Comparison of ENCODE assay signal across 8 cellular contexts in the genomic region with DNA sequence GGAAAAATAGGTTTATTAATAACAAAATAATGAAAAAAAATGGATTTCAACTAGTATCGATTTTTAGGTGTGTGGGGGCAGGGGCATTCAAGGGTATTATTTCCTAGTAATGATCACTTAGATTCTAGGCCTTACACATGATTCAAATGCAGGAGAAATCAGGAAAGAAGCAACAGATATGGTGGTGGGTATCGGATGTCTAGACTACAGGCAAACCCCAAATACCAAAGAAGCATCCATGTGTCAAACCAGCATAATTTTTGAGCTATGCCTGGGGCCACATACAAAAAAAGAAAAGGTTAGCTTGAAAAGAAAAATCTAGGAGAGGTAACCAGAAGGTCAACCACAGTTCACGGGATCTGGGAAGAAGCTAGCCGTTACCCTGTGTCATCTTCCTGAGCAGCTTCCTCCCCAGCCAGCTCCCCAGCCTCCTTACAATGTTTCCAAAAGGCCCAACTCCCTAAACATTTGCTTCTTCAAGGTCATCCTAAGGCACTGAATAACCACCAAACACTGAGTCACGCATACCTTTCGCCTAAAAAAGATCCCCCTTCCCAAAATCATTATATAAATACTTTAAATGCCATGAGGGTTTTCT. TPM values are rescaled to one million over a fixed set of nuclear protein-coding genes. Genes with fewer than 3 reads are reported as not detected.
A peak's percentile ranks its signal among the peaks of the same experiment; 100 is the strongest.
DNase-seq lines count a peak whose midpoint lies in the region; ATAC-seq, FAIRE-seq and TF ChIP-seq lines count a peak whose summit lies in the region.

No MANE protein-coding gene starts in this region.

- TF ChIP-seq EP300 in upper lobe of left lung (IDR thresholded peaks at IDR 0.05) = no peak

- H3K27me3 ChIP-seq in iPS-20b (ENCODE audit: insufficient read depth, low read length) = no peaks in the 10 kb centered on the region
- H3K27me3 ChIP-seq in upper lobe of left lung = no peaks in the 10 kb centered on the region
- H3K27me3 ChIP-seq in ascending aorta = no peaks in the 10 kb centered on the region
- H3K27me3 ChIP-seq in pancreas = no peaks in the 10 kb centered on the region

- 50 to 56% methylated on average over 6 of the region's 6 CpGs for WGBS in upper lobe of left lung, 2 donors
- WGBS in pancreas, 2 donors = 53 to 56% methylated on average over 6 of the region's 6 CpGs

- FAIRE-seq in pancreas (lab: Jason Lieb, UNC) = no peak

- H3K36me3 ChIP-seq in iPS-20b (ENCODE audit: insufficient read depth, low read depth, low read length) (peaks cover 5% of the 10 kb centered on the region), upper lobe of left lung (no peaks in the 10 kb centered on the region), ascending aorta (no peaks in the 10 kb centered on the region), pancreas (no peaks in the 10 kb centered on the region)

- no peak for ATAC-seq in stimulated activated naive CD8-positive, alpha-beta T cell treated with anti-CD3 and anti-CD28 coated beads, Interleukin-15, Interleukin-2, amounts not matched to agents 100 U/mL and 50 U/mL, for 24 hours
- no peak for ATAC-seq in upper lobe of left lung (ENCODE audit: low FRiP score in 2 of 2)
- ATAC-seq in pancreas = no peak

- H3K27ac ChIP-seq in iPS-20b (ENCODE audit: low read length) (no peak overlapping the region), upper lobe of left lung (peak overlapping the region; percentile 87 to 95 (median 92)), ascending aorta (no peak overlapping the region), pancreas (peak overlapping the region in 2 of 4 donors; percentile 96 to 98)

- H3K9me3 Mint-ChIP-seq in stimulated activated naive CD8-positive, alpha-beta T cell treated with anti-CD3 and anti-CD28 coated beads, Interleukin-15, Interleukin-2, amounts not matched to agents 100 ng/mL and 50 ng/mL, for 24 hours = no peaks in the 10 kb centered on the region

- peaks cover 51% of the 10 kb centered on the region for H3K4me1 ChIP-seq in iPS-20b (ENCODE audit: insufficient read depth, low read length)
- H3K4me1 ChIP-seq in upper lobe of left lung = peaks cover 13 to 37% (median 20%) of the 10 kb centered on the region in 4 donors
- no peaks in the 10 kb centered on the region for H3K4me1 ChIP-seq in ascending aorta
- H3K4me1 ChIP-seq in pancreas = peaks cover 0 to 33% (median 22%) of the 10 kb centered on the region in 3 donors

- TF ChIP-seq POLR2A in upper lobe of left lung (IDR thresholded peaks at IDR 0.05) = no peak

- peak overlapping the region; percentile 98 for H3K9ac ChIP-seq in iPS-20b (ENCODE audit: low read depth, low read length)

- peaks cover 68% of the 10 kb centered on the region for H3K4me1 Mint-ChIP-seq in stimulated activated naive CD8-positive, alpha-beta T cell treated with anti-CD3 and anti-CD28 coated beads, Interleukin-15, Interleukin-2, amounts not matched to agents 100 ng/mL and 50 ng/mL, for 24 hours (ENCODE audit: low read depth)

- peak overlapping the region; percentile 99 for H3K27ac Mint-ChIP-seq in stimulated activated naive CD8-positive, alpha-beta T cell treated with anti-CD3 and anti-CD28 coated beads, Interleukin-15, Interleukin-2, amounts not matched to agents 100 ng/mL and 50 ng/mL, for 24 hours

- no peaks in the 10 kb centered on the region for H3K27me3 Mint-ChIP-seq in stimulated activated naive CD8-positive, alpha-beta T cell treated with anti-CD3 and anti-CD28 coated beads, Interleukin-15, Interleukin-2, amounts not matched to agents 100 ng/mL and 50 ng/mL, for 24 hours

- H3K36me3 Mint-ChIP-seq in stimulated activated naive CD8-positive, alpha-beta T cell treated with anti-CD3 and anti-CD28 coated beads, Interleukin-15, Interleukin-2, amounts not matched to agents 100 ng/mL and 50 ng/mL, for 24 hours (ENCODE audit: low read depth) = peaks cover 46% of the 10 kb centered on the region

- DNase-seq in stimulated activated naive CD8-positive, alpha-beta T cell treated with anti-CD3 and anti-CD28 coated beads, Interleukin-15, Interleukin-2, amounts not matched to agents 100 U/mL and 50 U/mL, for 24 hours = no peak
- no peak for DNase-seq in upper lobe of left lung
- no peak for DNase-seq in foreskin melanocyte
- DNase-seq in ascending aorta (ENCODE audit: low spot score in 2 of 2) = no peak
- no peak for DNase-seq in pancreas

- TF ChIP-seq CTCF in WI38 (IDR thresholded peaks at IDR 0.05; ENCODE audit: low read depth, low read length) (no peak), upper lobe of left lung (IDR thresholded peaks at IDR 0.05) (no peak), ascending aorta (IDR thresholded peaks at IDR 0.05) (no peak), pancreas (IDR thresholded peaks at IDR 0.05) (no peak)

- H3K9me3 ChIP-seq in iPS-20b (ENCODE audit: insufficient read depth, low read depth, low read length) (no peaks in the 10 kb centered on the region), upper lobe of left lung (no peaks in the 10 kb centered on the region), ascending aorta (no peaks in the 10 kb centered on the region), pancreas (no peaks in the 10 kb centered on the region)

- intact Hi-C loops in ascending aorta (cut with DNase I) (loop anchor here (10.0 kb wide), 1 partner anchor 568 kb away; the partner anchor contains the start of gene CAPRIN2), pancreas (cut with DNase I) (no loop called here)

- H3K4me3 ChIP-seq in WI38 (ENCODE audit: low read depth, low read length) = peak overlapping the region; percentile 62
- H3K4me3 ChIP-seq in iPS-20b (ENCODE audit: low read length) = peak overlapping the region; percentile 99
- peak overlapping the region in 3 of 4 donors; percentile 68 to 77 (median 71) for H3K4me3 ChIP-seq in upper lobe of left lung
- peak overlapping the region in 1 of 2 donors; percentile 91 for H3K4me3 ChIP-seq in ascending aorta
- peak overlapping the region in 2 of 4 donors; percentile 68 to 79 for H3K4me3 ChIP-seq in pancreas

- H3K4me3 Mint-ChIP-seq in stimulated activated naive CD8-positive, alpha-beta T cell treated with anti-CD3 and anti-CD28 coated beads, Interleukin-15, Interleukin-2, amounts not matched to agents 100 ng/mL and 50 ng/mL, for 24 hours = peak overlapping the region; percentile 98

RNA-seq across cellular contexts. Expression of gene SINHCAF, which starts 3.2 kb away (rescaled TPM):
- total RNA-seq in upper lobe of left lung = 10 to 100 TPM; 26.2 to 96.9 (median 42.0) TPM
- 10.9 TPM for total RNA-seq in ascending aorta
- 10 to 100 TPM; 16.5 to 43.1 (median 27.0) TPM for total RNA-seq in pancreas
- polyA plus RNA-seq in pancreas = 10 to 100 TPM in 1 of 2 donors, 1 to 10 TPM in 1; 9.0 to 22.7 TPM

Comparison
In these comparisons a context has a peak if more than half of its experiments do, and no peak if none do; other contexts are left out.
1. H3K27ac ChIP-seq: peak in upper lobe of left lung (4 of 4); none in iPS-20b (single experiment) and ascending aorta (0 of 2).